Comparison of ENCODE assay signal across 13 cellular contexts in genomic region chr5:110736763-110737162, GRCh38. TPM values are rescaled to one million over a fixed set of nuclear protein-coding genes. Genes with fewer than 3 reads are reported as not detected.
A peak's percentile ranks its signal among the peaks of the same experiment; 100 is the strongest.
DNase-seq lines count a peak whose midpoint lies in the region; ATAC-seq and TF ChIP-seq lines count a peak whose summit lies in the region.
"Had no signal": no experiment of that assay in that cellular context is flagged by ENCODE, and none has a peak within 500 bp of the region (broad histone marks: within the 10 kb centered on the region; RNA-seq: fewer than 3 reads in every experiment).

No MANE protein-coding gene starts in this region.

- TF ChIP-seq CTCF in osteocyte (IDR thresholded peaks at IDR 0.05), result no peak

- H3K27ac Mint-ChIP-seq in activated T-cell treated with anti-CD3 and anti-CD28 coated beads, Interleukin-2, amount 50 U/mL, for 72 hours, result no peak overlapping the region
- peak overlapping the region; percentile 28 for H3K27ac Mint-ChIP-seq in dendritic cell treated with granulocyte-macrophage colony-stimulating factor and Interleukin-4, amounts not matched to agents 40 ng/mL and 50 ng/mL, for 4 days
- no peak overlapping the region for H3K27ac Mint-ChIP-seq in osteocyte (ENCODE audit: unreplicated experiment)

- ATAC-seq in activated T-cell treated with anti-CD3 and anti-CD28 coated beads, Interleukin-2, amount 50 U/mL, for 72 hours (replicated peaks in 1 of 2), result no peak
- ATAC-seq in GM21576 (IDR thresholded peaks at IDR 0.05; ENCODE audit: unreplicated experiment), result no peak
- ATAC-seq: heart left ventricle had no signal

- no peaks in the 10 kb centered on the region for H3K9me3 Mint-ChIP-seq in activated T-cell treated with anti-CD3 and anti-CD28 coated beads, Interleukin-2, amount 50 U/mL, for 72 hours
- H3K9me3 Mint-ChIP-seq in dendritic cell treated with granulocyte-macrophage colony-stimulating factor and Interleukin-4, amounts not matched to agents 40 ng/mL and 50 ng/mL, for 4 days, result no peaks in the 10 kb centered on the region
- H3K9me3 Mint-ChIP-seq in osteocyte (ENCODE audit: unreplicated experiment), result no peaks in the 10 kb centered on the region

- peaks cover 6% of the 10 kb centered on the region for H3K27me3 Mint-ChIP-seq in activated T-cell treated with anti-CD3 and anti-CD28 coated beads, Interleukin-2, amount 50 U/mL, for 72 hours (ENCODE audit: low read depth)
- peaks cover 7% of the 10 kb centered on the region for H3K27me3 Mint-ChIP-seq in dendritic cell treated with granulocyte-macrophage colony-stimulating factor and Interleukin-4, amounts not matched to agents 40 ng/mL and 50 ng/mL, for 4 days
- peaks cover 23% of the 10 kb centered on the region for H3K27me3 Mint-ChIP-seq in osteocyte (ENCODE audit: unreplicated experiment)

- DNase-seq in activated T-cell treated with anti-CD3 and anti-CD28 coated beads, Interleukin-2, amount 50 U/mL, for 72 hours, result no peak
- DNase-seq in activated T-cell treated with anti-CD3 and anti-CD28 coated beads, Interleukin-2, amount 50 U/mL, for 48 hours, result no peak
- DNase-seq in SK-MEL-5 (ENCODE audit: low read depth, low spot score) (peak; percentile 22), GM03348 (ENCODE audit: low spot score) (no peak), osteocyte (ENCODE audit: extremely low spot score, unreplicated experiment) (no peak), cerebellar cortex (ENCODE audit: low spot score) (no peak)
- DNase-seq: activated CD4-positive, CD25-positive, alpha-beta regulatory T cell treated with anti-CD3 and anti-CD28 coated beads, Interleukin-2, amount 50 U/mL, for 72 hours; activated naive CD4-positive, alpha-beta T cell treated with Interleukin-2 at 50 U/mL for 16 hours; heart left ventricle; NCI-H1694; stimulated activated CD4-positive, alpha-beta T cell treated with anti-CD3 and anti-CD28 coated beads, Interleukin-4, amount 100 ng/mL, for 24 hours had no signal

- H3K36me3 Mint-ChIP-seq in activated T-cell treated with anti-CD3 and anti-CD28 coated beads, Interleukin-2, amount 50 U/mL, for 72 hours (ENCODE audit: insufficient read depth in 2 of 2), result peaks cover 0 to 3% of the 10 kb centered on the region in 2 donors
- peaks cover 13% of the 10 kb centered on the region for H3K36me3 Mint-ChIP-seq in dendritic cell treated with granulocyte-macrophage colony-stimulating factor and Interleukin-4, amounts not matched to agents 40 ng/mL and 50 ng/mL, for 4 days (ENCODE audit: low read depth)
- no peaks in the 10 kb centered on the region for H3K36me3 Mint-ChIP-seq in osteocyte (ENCODE audit: unreplicated experiment)

- in situ Hi-C loops in SK-MEL-5 (cut with HindIII; ENCODE audit: low pct_unique_long_range_greater_than_20kb, low sequenced_read_pairs), result no loop called here

- H3K4me3 Mint-ChIP-seq in activated T-cell treated with anti-CD3 and anti-CD28 coated beads, Interleukin-2, amount 50 U/mL, for 72 hours, result peak overlapping the region; percentile 1 to 27
- peak overlapping the region; percentile 0 for H3K4me3 Mint-ChIP-seq in dendritic cell treated with granulocyte-macrophage colony-stimulating factor and Interleukin-4, amounts not matched to agents 40 ng/mL and 50 ng/mL, for 4 days
- H3K4me3 Mint-ChIP-seq in osteocyte (ENCODE audit: unreplicated experiment), result no peak overlapping the region

- intact Hi-C loops in dendritic cell treated with granulocyte-macrophage colony-stimulating factor and Interleukin-4, amounts not matched to agents 40 ng/mL and 50 ng/mL, for 4 days (cut with micrococcal nuclease), result loop anchor here (5.0 kb wide), 2 partner anchors 1329 to 1426 kb away; partner anchors contain the start of gene PJA2

- peaks cover 31% of the 10 kb centered on the region for H3K4me1 Mint-ChIP-seq in activated T-cell treated with anti-CD3 and anti-CD28 coated beads, Interleukin-2, amount 50 U/mL, for 72 hours (ENCODE audit: low read depth)
- peaks cover 33% of the 10 kb centered on the region for H3K4me1 Mint-ChIP-seq in dendritic cell treated with granulocyte-macrophage colony-stimulating factor and Interleukin-4, amounts not matched to agents 40 ng/mL and 50 ng/mL, for 4 days (ENCODE audit: low read depth)
- peaks cover 29% of the 10 kb centered on the region for H3K4me1 Mint-ChIP-seq in osteocyte (ENCODE audit: unreplicated experiment)

RNA-seq across cellular contexts. Expression of gene SLC25A46, which starts 2.0 kb away (rescaled TPM):
- total RNA-seq in activated T-cell treated with anti-CD3 and anti-CD28 coated beads, Interleukin-2, amount 50 U/mL, for 72 hours, result 10 to 100 TPM; 52.6 to 57.4 TPM
- 81.6 and 85.8 TPM in 2 replicates for total RNA-seq in SK-MEL-5 (2014; rRNA removed; shearing (Covaris generic))
- 23.2 and 31.6 TPM in 2 replicates for polyA plus RNA-seq in SK-MEL-5 (2015; cell fraction: cytosol; rRNA removed)
- polyA plus RNA-seq in SK-MEL-5 (2015; cell fraction: nucleus; rRNA removed), result 53.6 and 55.9 TPM in 2 replicates
- total RNA-seq in osteocyte, result 41.9 and 42.9 TPM in 2 replicates

RNA-seq across cellular contexts. Expression of gene TMEM232, which starts 10.3 kb away (rescaled TPM):
- 1 to 10 TPM; 3.1 to 4.0 TPM for total RNA-seq in activated T-cell treated with anti-CD3 and anti-CD28 coated beads, Interleukin-2, amount 50 U/mL, for 72 hours
- total RNA-seq in SK-MEL-5 (2014; rRNA removed; shearing (Covaris generic)), result 0.74 and 2.0 TPM in 2 replicates
- 0.19 and 1.6 TPM in 2 replicates for polyA plus RNA-seq in SK-MEL-5 (2015; cell fraction: cytosol; rRNA removed)
- polyA plus RNA-seq in SK-MEL-5 (2015; cell fraction: nucleus; rRNA removed), result 0.45 and 3.8 TPM in 2 replicates
- total RNA-seq in osteocyte, result 2.7 and 3.5 TPM in 2 replicates
